ENCODE assay signal across 10 cellular contexts in genomic region chr13:24050292-24050711, GRCh38.
DNase-seq lines count a peak whose midpoint lies in the region; ATAC-seq and TF ChIP-seq lines count a peak whose summit lies in the region.
"Had no signal": no experiment of that assay in that cellular context is flagged by ENCODE, and none has a peak within 500 bp of the region (broad histone marks: within the 10 kb centered on the region; RNA-seq: fewer than 3 reads in every experiment).

No MANE protein-coding gene starts in this region.

- H3K36me3 ChIP-seq in GM23338 (ENCODE audit: insufficient read depth) (no peaks in the 10 kb centered on the region), smooth muscle cell (ENCODE audit: low read depth) (no peaks in the 10 kb centered on the region)
- H3K36me3 ChIP-seq in naive thymus-derived CD4-positive, alpha-beta T cell (ENCODE audit: control insufficient read depth in 2 of 3, insufficient read depth in 3 of 3, low read length in 3 of 3) = no peaks in the 10 kb centered on the region

- H3K27me3 ChIP-seq in GM23338 (ENCODE audit: insufficient read depth) (no peaks in the 10 kb centered on the region), right cardiac atrium (ENCODE audit: control insufficient read depth, insufficient read depth) (no peaks in the 10 kb centered on the region), smooth muscle cell (ENCODE audit: low read depth) (no peaks in the 10 kb centered on the region)
- no peaks in the 10 kb centered on the region for H3K27me3 ChIP-seq in naive thymus-derived CD4-positive, alpha-beta T cell (ENCODE audit: control insufficient read depth in 2 of 2, insufficient read depth in 2 of 2, low read length in 2 of 2)

- intact Hi-C loops in right cardiac atrium (cut with DNase I) = loop anchor here in 3 of 4 donors (10.0 kb wide), 2 partner anchors 114 to 164 kb away; partner anchors contain the start of gene SPATA13 (in 1 of the 3)
- intact Hi-C loops in naive thymus-derived CD4-positive, alpha-beta T cell (cut with micrococcal nuclease) = loop anchor here in 1 of 2 donors (10.0 kb wide), 1 partner anchor 674 kb away; no protein-coding TSS in a partner anchor

- TF ChIP-seq CTCF in GM23338 (conservative IDR thresholded peaks at IDR 0.05; ENCODE audit: low read depth in 2 of 2) = no peak
- TF ChIP-seq CTCF in astrocyte of the spinal cord (IDR thresholded peaks at IDR 0.05; ENCODE audit: low read depth, low read length) = no peak
- no peak for TF ChIP-seq CTCF in smooth muscle cell (IDR thresholded peaks at IDR 0.05; ENCODE audit: borderline replicate concordance, insufficient read depth, poor library complexity, severe bottlenecking)

- no peaks in the 10 kb centered on the region for H4K20me1 ChIP-seq in GM23338 (replicated peaks; ENCODE audit: insufficient read depth)
- H4K20me1 ChIP-seq in smooth muscle cell (ENCODE audit: low read depth) = no peaks in the 10 kb centered on the region

- peaks cover 5% of the 10 kb centered on the region; the same call in 1 of the 3 replicates for H3K36me3 Mint-ChIP-seq in GM23338 (ENCODE audit: low read depth)
- peaks cover 0 to 13% (median 3%) of the 10 kb centered on the region in 5 donors for H3K36me3 Mint-ChIP-seq in naive thymus-derived CD4-positive, alpha-beta T cell
- no peaks in the 10 kb centered on the region for H3K36me3 Mint-ChIP-seq in activated CD4-positive, alpha-beta memory T cell treated with anti-CD3 and anti-CD28 coated beads, Interleukin-2, amount 10 ng/mL, durations not matched to agents 7 days and 5 days (ENCODE audit: low read depth)

- H3K4me1 Mint-ChIP-seq in GM23338 = peaks cover 30% of the 10 kb centered on the region
- peaks cover 0 to 12% (median 9%) of the 10 kb centered on the region in 7 donors for H3K4me1 Mint-ChIP-seq in naive thymus-derived CD4-positive, alpha-beta T cell
- peaks cover 14% of the 10 kb centered on the region for H3K4me1 Mint-ChIP-seq in activated CD4-positive, alpha-beta memory T cell treated with anti-CD3 and anti-CD28 coated beads, Interleukin-2, amount 10 ng/mL, durations not matched to agents 7 days and 5 days

- 61% methylated on average over 6 of the region's 6 CpGs for WGBS in right cardiac atrium
- 79% methylated on average over 6 of the region's 6 CpGs for WGBS in smooth muscle cell (ENCODE audit: low lambda C conversion rate)

- peaks cover 12% of the 10 kb centered on the region for H3K9me3 Mint-ChIP-seq in GM23338
- H3K9me3 Mint-ChIP-seq in naive thymus-derived CD4-positive, alpha-beta T cell = peaks cover 0 to 11% (median 6%) of the 10 kb centered on the region in 11 donors
- H3K9me3 Mint-ChIP-seq in activated CD4-positive, alpha-beta memory T cell treated with anti-CD3 and anti-CD28 coated beads, Interleukin-2, amount 10 ng/mL, durations not matched to agents 7 days and 5 days = peaks cover 9% of the 10 kb centered on the region

- in situ Hi-C loops in astrocyte of the spinal cord (cut with HindIII; ENCODE audit: low sequenced_read_pairs) = no loop called here

- H3K27me3 Mint-ChIP-seq in GM23338 (ENCODE audit: insufficient read depth, low read depth, poor library complexity) = peaks cover 14% of the 10 kb centered on the region
- peaks cover 0 to 21% (median 5%) of the 10 kb centered on the region in 5 donors for H3K27me3 Mint-ChIP-seq in naive thymus-derived CD4-positive, alpha-beta T cell
- H3K27me3 Mint-ChIP-seq in activated CD4-positive, alpha-beta memory T cell treated with anti-CD3 and anti-CD28 coated beads, Interleukin-2, amount 10 ng/mL, durations not matched to agents 7 days and 5 days = peaks cover 11% of the 10 kb centered on the region

- H3K9me3 ChIP-seq in right cardiac atrium (ENCODE audit: control insufficient read depth, low read length) (no peaks in the 10 kb centered on the region), smooth muscle cell (replicated peaks; ENCODE audit: low read depth) (no peaks in the 10 kb centered on the region)
- no peaks in the 10 kb centered on the region for H3K9me3 ChIP-seq in naive thymus-derived CD4-positive, alpha-beta T cell (ENCODE audit: control insufficient read depth in 2 of 3, low read length in 3 of 3)

- no peak for ATAC-seq in GM23338
- no peak for ATAC-seq in right cardiac atrium
- ATAC-seq in naive thymus-derived CD4-positive, alpha-beta T cell = no peak
- no peak for ATAC-seq in HG03175 (IDR thresholded peaks at IDR 0.05; ENCODE audit: unreplicated experiment)

- H3K4me3 ChIP-seq in GM23338 (no peak overlapping the region), astrocyte of the spinal cord (ENCODE audit: low read depth, low read length) (no peak overlapping the region), right cardiac atrium (ENCODE audit: low read length) (no peak overlapping the region), smooth muscle cell (no peak overlapping the region)
- H3K4me3 ChIP-seq in naive thymus-derived CD4-positive, alpha-beta T cell (ENCODE audit: low read length) = no peak overlapping the region

- H3K4me2 ChIP-seq in GM23338 (no peak overlapping the region), smooth muscle cell (no peak overlapping the region)

- H2AFZ ChIP-seq in GM23338 = 0 out of 2 replicates have a peak overlapping the region, but pooled peaks have one; percentile 52
- no peak overlapping the region for H2AFZ ChIP-seq in smooth muscle cell (ENCODE audit: low read depth)

- H3K79me2 ChIP-seq in GM23338 (replicated peaks; ENCODE audit: insufficient read depth) (no peaks in the 10 kb centered on the region), smooth muscle cell (ENCODE audit: low read depth) (no peaks in the 10 kb centered on the region)

- POLR2A ChIA-PET in naive thymus-derived CD4-positive, alpha-beta T cell (lab: Charles Lee) = no interaction called here
- POLR2A ChIA-PET in activated CD4-positive, alpha-beta memory T cell treated with anti-CD3 and anti-CD28 coated beads, Interleukin-2, amount 10 ng/mL, durations not matched to agents 7 days and 5 days (lab: Charles Lee) = no interaction called here

- H3K4me1 ChIP-seq in GM23338 (ENCODE audit: insufficient read depth) (peaks cover 14% of the 10 kb centered on the region; the same call in 1 of the 2 replicates), right cardiac atrium (ENCODE audit: control insufficient read depth, insufficient read depth, low read length) (no peaks in the 10 kb centered on the region), smooth muscle cell (ENCODE audit: low read depth) (no peaks in the 10 kb centered on the region)
- H3K4me1 ChIP-seq in naive thymus-derived CD4-positive, alpha-beta T cell (ENCODE audit: control insufficient read depth in 2 of 2, insufficient read depth in 2 of 2, low read length in 2 of 2) = no peaks in the 10 kb centered on the region

- H3K27ac ChIP-seq in GM23338 (ENCODE audit: low read depth) = no peak overlapping the region
- no peak overlapping the region for H3K27ac ChIP-seq in right cardiac atrium (ENCODE audit: low read length)
- no peak overlapping the region for H3K27ac ChIP-seq in naive thymus-derived CD4-positive, alpha-beta T cell (ENCODE audit: low read depth, low read length)
- H3K27ac ChIP-seq in smooth muscle cell (ENCODE audit: low read depth) = no peak overlapping the region

- H3K9me2 ChIP-seq in GM23338 (ENCODE audit: insufficient read depth) = no peaks in the 10 kb centered on the region

- H3F3A ChIP-seq in GM23338 (replicated peaks; ENCODE audit: low read depth) (no peaks in the 10 kb centered on the region), smooth muscle cell (ENCODE audit: low read depth) (no peaks in the 10 kb centered on the region)

- CTCF ChIA-PET in naive thymus-derived CD4-positive, alpha-beta T cell (lab: Charles Lee) = no interaction called here
- CTCF ChIA-PET in activated CD4-positive, alpha-beta memory T cell treated with anti-CD3 and anti-CD28 coated beads, Interleukin-2, amount 10 ng/mL, durations not matched to agents 7 days and 5 days (lab: Charles Lee) = interaction anchor here (1.1 to 1.2 kb wide), 2 partner anchors 169 to 178 kb away, joined by 4 to 6 read pairs; no protein-coding TSS in a partner anchor

- H3K4me3 Mint-ChIP-seq in GM23338 = no peak overlapping the region
- H3K4me3 Mint-ChIP-seq in naive thymus-derived CD4-positive, alpha-beta T cell = no peak overlapping the region
- no peak overlapping the region for H3K4me3 Mint-ChIP-seq in activated CD4-positive, alpha-beta memory T cell treated with anti-CD3 and anti-CD28 coated beads, Interleukin-2, amount 10 ng/mL, durations not matched to agents 7 days and 5 days

- no peak overlapping the region for H3K27ac Mint-ChIP-seq in GM23338
- H3K27ac Mint-ChIP-seq in naive thymus-derived CD4-positive, alpha-beta T cell = no peak overlapping the region
- H3K27ac Mint-ChIP-seq in activated CD4-positive, alpha-beta memory T cell treated with anti-CD3 and anti-CD28 coated beads, Interleukin-2, amount 10 ng/mL, durations not matched to agents 7 days and 5 days = no peak overlapping the region

- DNase-seq in GM23338 (ENCODE audit: low spot score) (no peak), astrocyte of the spinal cord (ENCODE audit: low read depth, low spot score) (peak; percentile 71), right cardiac atrium (peak; percentile 33 to 79 (median 72)), smooth muscle cell of the brain vasculature (ENCODE audit: low read depth, low spot score) (peak; percentile 71), smooth muscle cell (lab: John Stamatoyannopoulos, UW; ENCODE audit: unreplicated experiment) (no peak)
- no peak for DNase-seq in naive thymus-derived CD4-positive, alpha-beta T cell
- no peak for DNase-seq in activated CD4-positive, alpha-beta memory T cell treated with anti-CD3 and anti-CD28 coated beads, Interleukin-2, amount 10 ng/mL, durations not matched to agents 7 days and 5 days
- DNase-seq: activated T-cell treated with anti-CD3 and anti-CD28 coated beads, Interleukin-2, amount 50 U/mL, for 1 hour; NCI-H2081 treated with DMSO at 0.1 percent for 48 hours had no signal

- no peak overlapping the region for H3K9ac ChIP-seq in smooth muscle cell (ENCODE audit: low read depth)

TF ChIP-seq in GM23338, 12 proteins besides CTCF, POLR2A, EP300 and RAD21 (continues in another document):
- TF ChIP-seq ZNF114 (CRISPR knock-in tag; IDR thresholded peaks at IDR 0.05) = no peak

Comparison
In these comparisons a context has a peak if more than half of its experiments do, and no peak if none do; other contexts are left out.
1. DNase-seq: peak in astrocyte of the spinal cord (single experiment), right cardiac atrium (3 of 3) and smooth muscle cell of the brain vasculature (single experiment); none in GM23338 (single experiment), naive thymus-derived CD4-positive, alpha-beta T cell (0 of 9), activated CD4-positive, alpha-beta memory T cell treated with anti-CD3 and anti-CD28 coated beads, Interleukin-2, amount 10 ng/mL, durations not matched to agents 7 days and 5 days (single experiment) and smooth muscle cell (single experiment).